In genomic region chr12:54678131-54678530, GRCh38 we compare ENCODE assay signal across 2 cellular contexts.
TF ChIP-seq lines count a peak whose summit lies in the region.

No MANE protein-coding gene starts in this region.

TF ChIP-seq in GM23338, 12 proteins besides CTCF, POLR2A, EP300 and RAD21:
- no peak for TF ChIP-seq EZH2phosphoT487 (IDR thresholded peaks at IDR 0.05; ENCODE audit: unreplicated experiment)

TF ChIP-seq in H1, 55 proteins besides CTCF, POLR2A, EP300 and RAD21:
- TF ChIP-seq HDAC2 (IDR thresholded peaks at IDR 0.05; ENCODE audit: borderline replicate concordance in 1 of 2, low read depth in 2 of 2, low read length in 2 of 2) (no peak), YY1 (IDR thresholded peaks at IDR 0.05; ENCODE audit: low read depth, low read length) (no peak), RNF2 (IDR thresholded peaks at IDR 0.05; ENCODE audit: borderline replicate concordance, low read depth, low read length, missing control alignments, poor library complexity, severe bottlenecking) (no peak), MAX (IDR thresholded peaks at IDR 0.05) (no peak), BCL11A (IDR thresholded peaks at IDR 0.05; ENCODE audit: low read depth in 2 of 2, low read length in 2 of 2) (no peak), RBBP5 (IDR thresholded peaks at IDR 0.05; ENCODE audit: borderline replicate concordance, low read depth, low read length) (no peak), SRF (IDR thresholded peaks at IDR 0.05; ENCODE audit: low read depth, low read length) (no peak), CHD1 (IDR thresholded peaks at IDR 0.05; ENCODE audit: low read depth, low read length) (no peak), NRF1 (IDR thresholded peaks at IDR 0.05; ENCODE audit: low read depth, low read length) (no peak), RFX5 (IDR thresholded peaks at IDR 0.05; ENCODE audit: borderline replicate concordance, low read depth, low read length) (no peak), TAF7 (optimal IDR thresholded peaks at IDR 0.05; ENCODE audit: borderline replicate concordance, low read depth, low read length) (no peak)
- TF ChIP-seq, protein P1, sequence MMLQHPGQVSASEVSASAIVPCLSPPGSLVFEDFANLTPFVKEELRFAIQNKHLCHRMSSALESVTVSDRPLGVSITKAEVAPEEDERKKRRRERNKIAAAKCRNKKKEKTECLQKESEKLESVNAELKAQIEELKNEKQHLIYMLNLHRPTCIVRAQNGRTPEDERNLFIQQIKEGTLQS (IDR thresholded peaks at IDR 0.05; ENCODE audit: insufficient read depth, low read depth, low read length): no peak
